ENCODE assay signal across 8 cellular contexts in the genomic region with DNA sequence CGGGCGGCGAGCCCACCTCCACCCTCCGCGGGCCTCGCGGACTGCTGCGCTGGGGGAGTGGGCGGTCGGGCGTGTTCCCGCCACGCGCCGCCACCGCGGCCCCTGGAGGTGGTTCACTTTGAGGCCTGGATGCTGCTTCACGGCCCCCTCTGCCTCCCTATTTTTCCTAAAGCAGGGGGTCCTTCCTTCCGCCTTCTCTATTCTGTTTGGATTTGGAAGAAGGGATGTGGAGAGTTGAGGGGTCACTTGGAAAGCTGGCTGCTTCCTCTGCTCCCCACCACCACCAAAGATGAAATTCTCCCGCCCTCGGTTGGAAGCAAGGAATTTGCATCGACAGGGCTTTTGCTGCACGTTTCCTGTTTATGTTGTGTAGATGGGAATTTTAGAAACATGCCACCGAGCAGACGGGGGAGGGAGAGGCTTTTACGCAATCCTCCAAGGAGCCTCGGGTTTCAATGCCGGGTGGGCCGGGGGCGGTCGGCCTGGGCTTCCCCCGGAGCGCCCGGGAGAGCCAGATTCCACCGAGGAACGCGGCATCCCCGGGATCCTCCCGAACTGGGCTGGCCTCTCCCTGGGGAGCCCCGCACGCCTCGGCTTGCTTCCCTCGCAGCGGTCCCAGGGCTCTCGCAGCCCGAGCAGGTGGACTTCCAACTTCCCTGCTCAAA. TPM values are rescaled to one million over a fixed set of nuclear protein-coding genes. Genes with fewer than 3 reads are reported as not detected.
A peak's percentile ranks its signal among the peaks of the same experiment; 100 is the strongest.
DNase-seq lines count a peak whose midpoint lies in the region; ATAC-seq and TF ChIP-seq lines count a peak whose summit lies in the region.

No MANE protein-coding gene starts in this region.

- H3K9me2 ChIP-seq in Karpas-422 (replicated peaks; ENCODE audit: insufficient read depth, low read length) = no peaks in the 10 kb centered on the region
- no peaks in the 10 kb centered on the region for H3K9me2 ChIP-seq in hepatocyte (replicated peaks; ENCODE audit: insufficient read depth)

- peak overlapping the region; percentile 81 for H3K9ac ChIP-seq in Karpas-422 (ENCODE audit: low read length)

- no peak for ATAC-seq in GM18870 (IDR thresholded peaks at IDR 0.05; ENCODE audit: unreplicated experiment)

- peak overlapping the region; percentile 89 for H3K4me3 ChIP-seq in Karpas-422 (ENCODE audit: low read length)
- H3K4me3 ChIP-seq in astrocyte of the cerebellum (ENCODE audit: low read depth, low read length) = peak overlapping the region; percentile 72
- peak overlapping the region; percentile 93 for H3K4me3 ChIP-seq in hepatocyte

- no peaks in the 10 kb centered on the region for H3K79me2 ChIP-seq in Karpas-422 (ENCODE audit: low read length)
- H3K79me2 ChIP-seq in hepatocyte = peaks cover 38% of the 10 kb centered on the region

- H3K36me3 ChIP-seq in Karpas-422 (ENCODE audit: insufficient read depth, low read length) (no peaks in the 10 kb centered on the region), hepatocyte (replicated peaks; ENCODE audit: insufficient read depth, low read depth) (no peaks in the 10 kb centered on the region)

- H3K27ac ChIP-seq in Karpas-422 (ENCODE audit: low read length) = no peak overlapping the region
- H3K27ac ChIP-seq in hepatocyte = peak overlapping the region; percentile 99

- 1% methylated on average over 39 of the region's 46 CpGs for WGBS in hepatocyte (ENCODE audit: low lambda C conversion rate, missing lambda C conversion rate)

- in situ Hi-C loops in astrocyte of the cerebellum (cut with HindIII; ENCODE audit: low sequenced_read_pairs) = no loop called here

- peak overlapping the region; percentile 100 for H2AFZ ChIP-seq in Karpas-422 (ENCODE audit: low read length)
- peak overlapping the region; percentile 98 for H2AFZ ChIP-seq in hepatocyte

- H4K20me1 ChIP-seq in Karpas-422 (ENCODE audit: insufficient read depth, low read depth, low read length) (peaks cover 5% of the 10 kb centered on the region; the same call in 1 of the 2 replicates), hepatocyte (ENCODE audit: insufficient read depth, poor library complexity, severe bottlenecking) (no peaks in the 10 kb centered on the region)

- TF ChIP-seq CTCF in astrocyte of the cerebellum (IDR thresholded peaks at IDR 0.05; ENCODE audit: low read depth, low read length, missing control alignments) (no peak), hepatocyte (IDR thresholded peaks at IDR 0.05; ENCODE audit: poor library complexity) (no peak)

- H3K9me3 ChIP-seq in Karpas-422 (ENCODE audit: low read length) (no peaks in the 10 kb centered on the region), hepatocyte (ENCODE audit: low read depth) (no peaks in the 10 kb centered on the region)

- DNase-seq in D341Med (ENCODE audit: low spot score) = peak; percentile 61
- peak; percentile 37 for DNase-seq in Karpas-422
- no peak for DNase-seq in astrocyte of the cerebellum (ENCODE audit: low read depth)
- DNase-seq in hepatocyte (ENCODE audit: low spot score) = peak; percentile 70
- peak; percentile 88 for DNase-seq in retina
- no peak for DNase-seq in stimulated activated CD4-positive, alpha-beta T cell treated with anti-CD3 and anti-CD28 coated beads, Interleukin-15, amount 100 ng/mL, for 24 hours
- DNase-seq in activated CD8-positive, alpha-beta memory T cell treated with anti-CD3 and anti-CD28 coated beads, Interleukin-2, amount 50 U/mL, for 48 hours = no peak

- H3K4me1 ChIP-seq in Karpas-422 (ENCODE audit: low read length) (peaks cover 15% of the 10 kb centered on the region), hepatocyte (ENCODE audit: insufficient read depth) (peaks cover 24% of the 10 kb centered on the region)

- peak overlapping the region; percentile 92 for H3K4me2 ChIP-seq in Karpas-422 (ENCODE audit: low read depth, low read length, poor library complexity, severe bottlenecking)
- H3K4me2 ChIP-seq in hepatocyte = peak overlapping the region; percentile 98

- no peaks in the 10 kb centered on the region for H3K27me3 ChIP-seq in Karpas-422 (ENCODE audit: low read length)
- H3K27me3 ChIP-seq in hepatocyte = no peaks in the 10 kb centered on the region

RNA-seq across cellular contexts. Expression of a gene that starts 0.4 kb away (rescaled TPM):
- 7.6 and 13.8 TPM in 2 replicates for total RNA-seq in Karpas-422 (2014; rRNA removed; shearing (Covaris generic); ENCODE audit: low replicate concordance)
- 74.4 and 83.2 TPM in 2 replicates for total RNA-seq in hepatocyte
- 25.7 and 32.7 TPM in 2 replicates for polyA plus RNA-seq in hepatocyte

RNA-seq across cellular contexts. Expression of a gene that starts 10.5 kb away (rescaled TPM):
- 0.43 TPM in 1 of 2 replicates, not detected in the other for total RNA-seq in Karpas-422 (2014; rRNA removed; shearing (Covaris generic); ENCODE audit: low replicate concordance)
- 74.1 and 87.8 TPM in 2 replicates for total RNA-seq in hepatocyte
- polyA plus RNA-seq in hepatocyte = 84.6 and 90.3 TPM in 2 replicates

Comparison
In these comparisons a context has a peak if more than half of its experiments do, and no peak if none do; other contexts are left out.
1. DNase-seq: peak in D341Med (single experiment), Karpas-422 (single experiment), hepatocyte (single experiment) and retina (single experiment); none in astrocyte of the cerebellum (single experiment), stimulated activated CD4-positive, alpha-beta T cell treated with anti-CD3 and anti-CD28 coated beads, Interleukin-15, amount 100 ng/mL, for 24 hours (single experiment) and activated CD8-positive, alpha-beta memory T cell treated with anti-CD3 and anti-CD28 coated beads, Interleukin-2, amount 50 U/mL, for 48 hours (single experiment).
2. RNA of a gene that starts 10.5 kb away (total RNA-seq): 74.1 to 87.8 TPM in hepatocyte; 0.43 TPM in Karpas-422; every median in the first group is over 10 times any median in the second.
3. Peak in every context shown above with its lines, with median percentiles within 50 percentile points of each other: H3K4me3 ChIP-seq.